ENCODE assay signal across 7 cellular contexts in the genomic region with DNA sequence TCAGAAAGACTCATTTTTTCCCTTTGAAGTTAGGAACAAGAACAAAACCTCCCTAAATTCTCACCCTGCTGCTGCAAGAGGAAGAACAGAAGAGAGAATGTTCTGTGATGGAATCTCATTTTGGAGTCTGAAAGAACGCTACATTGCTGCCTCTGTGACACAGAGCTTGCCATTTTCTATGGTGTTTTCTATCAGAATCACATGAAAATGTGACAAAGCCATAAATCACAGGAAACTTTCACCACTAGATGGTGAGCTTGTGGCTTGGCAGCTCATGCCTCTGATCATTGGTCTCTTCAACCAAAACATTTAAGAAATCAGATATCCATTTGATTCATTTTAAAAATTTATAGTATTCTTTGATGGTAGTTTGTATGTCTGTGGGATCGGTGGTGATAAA.
DNase-seq lines count a peak whose midpoint lies in the region; ATAC-seq and TF ChIP-seq lines count a peak whose summit lies in the region.

No MANE protein-coding gene starts in this region.

- ATAC-seq in foreskin keratinocyte (no peak), GM18909 (IDR thresholded peaks at IDR 0.05; ENCODE audit: poor library complexity, unreplicated experiment) (no peak), HG02970 (IDR thresholded peaks at IDR 0.05; ENCODE audit: low FRiP score, unreplicated experiment) (no peak), HG03342 (IDR thresholded peaks at IDR 0.05; ENCODE audit: unreplicated experiment) (no peak)

- H3K79me2 ChIP-seq in OCI-LY7 (ENCODE audit: insufficient read depth, low read depth, low read length), result no peaks in the 10 kb centered on the region

- no peak overlapping the region for H2AFZ ChIP-seq in OCI-LY7 (ENCODE audit: low read length)

- POLR2A ChIA-PET in OCI-LY7 (lab: Charles Lee), result interaction anchor here (0.7 to 1.0 kb wide), 2 partner anchors 45 to 108 kb away, joined by 3 read pairs; no protein-coding TSS in a partner anchor

- H3K27ac ChIP-seq in OCI-LY7 (ENCODE audit: low read depth, low read length, poor library complexity, severe bottlenecking), result no peak overlapping the region
- no peak overlapping the region for H3K27ac ChIP-seq in foreskin keratinocyte

- H3K4me3 ChIP-seq in OCI-LY7 (ENCODE audit: low read depth, low read length, poor library complexity, severe bottlenecking) (no peak overlapping the region), retinal pigment epithelial cell (ENCODE audit: low read length) (no peak overlapping the region)

- H4K20me1 ChIP-seq in OCI-LY7 (ENCODE audit: insufficient read depth, low read length), result no peaks in the 10 kb centered on the region

- H3K4me1 ChIP-seq in OCI-LY7 (ENCODE audit: insufficient read depth, low read length, poor library complexity, severe bottlenecking), result no peaks in the 10 kb centered on the region
- no peaks in the 10 kb centered on the region for H3K4me1 ChIP-seq in foreskin keratinocyte

- H3K4me2 ChIP-seq in OCI-LY7 (ENCODE audit: low read length), result no peak overlapping the region

- no peaks in the 10 kb centered on the region for H3K9me2 ChIP-seq in OCI-LY7 (ENCODE audit: insufficient read depth, low read length)

- DNase-seq in H4 (ENCODE audit: low spot score), result peak; percentile 14
- DNase-seq in OCI-LY7 (ENCODE audit: low spot score), result peak; percentile 5
- DNase-seq in foreskin keratinocyte, result no peak
- peak; percentile 9 for DNase-seq in retinal pigment epithelial cell (ENCODE audit: low read depth)

- H3K9me3 ChIP-seq in OCI-LY7 (ENCODE audit: low read length), result no peaks in the 10 kb centered on the region

- no peaks in the 10 kb centered on the region for H3K27me3 ChIP-seq in foreskin keratinocyte

- H3K36me3 ChIP-seq in OCI-LY7 (ENCODE audit: insufficient read depth, low read length), result no peaks in the 10 kb centered on the region

- TF ChIP-seq CTCF in OCI-LY7 (conservative IDR thresholded peaks at IDR 0.05; ENCODE audit: low read length), result peak; percentile 61
- peak; percentile 52 for TF ChIP-seq CTCF in foreskin keratinocyte (conservative IDR thresholded peaks at IDR 0.05)
- peak; percentile 81 for TF ChIP-seq CTCF in retinal pigment epithelial cell (conservative IDR thresholded peaks at IDR 0.05; ENCODE audit: low read depth, low read length)

- CTCF ChIA-PET in OCI-LY7 (lab: Charles Lee; ENCODE audit: unreplicated experiment), result no interaction called here

- intact Hi-C loops in OCI-LY7 (cut with micrococcal nuclease; ENCODE audit: unreplicated experiment), result no loop called here

- BruUV-seq in OCI-LY7 (replicated peaks; lab: Mats Ljungman, UMichigan), result no TSS peak

Comparison
In these comparisons a context has a peak if more than half of its experiments do, and no peak if none do; other contexts are left out.
1. DNase-seq: peak in H4 (single experiment), OCI-LY7 (single experiment) and retinal pigment epithelial cell (single experiment); none in foreskin keratinocyte (0 of 2).
2. Peak in every context shown above with its lines, with median percentiles within 50 percentile points of each other: CTCF ChIP-seq.